In the genomic region with DNA sequence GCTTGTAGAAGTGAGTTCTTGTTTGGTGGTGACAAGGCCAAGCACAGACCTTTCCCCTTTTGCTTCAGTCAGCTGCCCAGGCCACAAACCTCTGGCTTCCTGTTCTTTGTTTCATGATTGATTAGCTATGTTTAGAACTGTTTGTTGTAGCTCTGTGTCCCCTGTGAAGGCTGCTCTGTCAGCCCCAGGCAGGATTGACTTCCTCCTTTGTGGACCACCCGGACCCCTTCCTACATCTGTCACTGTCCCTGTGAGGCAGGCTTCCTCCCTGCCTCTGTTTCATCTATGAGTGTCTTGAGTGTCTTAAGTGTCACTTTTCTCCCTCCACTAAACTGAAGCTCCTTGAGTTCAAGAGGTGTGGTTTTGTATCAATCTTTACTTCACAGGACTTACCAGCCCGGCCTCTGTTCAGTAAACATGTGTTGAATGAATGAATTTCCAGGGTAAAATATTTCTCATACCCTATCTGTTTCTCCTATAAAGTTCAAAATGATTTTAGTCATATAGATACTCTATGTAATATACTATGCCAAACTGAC, we compare ENCODE assay signal across 1 cellular context.
TF ChIP-seq lines count a peak whose summit lies in the region.

No MANE protein-coding gene starts in this region.

TF ChIP-seq in GM23338, 12 proteins besides CTCF, POLR2A, EP300 and RAD21 (continued from another document):
- no peak for TF ChIP-seq ZNF462 (CRISPR knock-in tag; IDR thresholded peaks at IDR 0.05)
- TF ChIP-seq ZNF331 (CRISPR knock-in tag; IDR thresholded peaks at IDR 0.05; ENCODE audit: low read depth): no peak
- TF ChIP-seq STAT1 (IDR thresholded peaks at IDR 0.05; ENCODE audit: unreplicated experiment): no peak
- no peak for TF ChIP-seq ZNF114 (CRISPR knock-in tag; IDR thresholded peaks at IDR 0.05)
